15 cellular contexts compared by ENCODE assay signal in genomic region chr3:80889643-80890042, GRCh38.
A peak's percentile ranks its signal among the peaks of the same experiment; 100 is the strongest.
DNase-seq lines count a peak whose midpoint lies in the region; ATAC-seq and TF ChIP-seq lines count a peak whose summit lies in the region.
"Had no signal": no experiment of that assay in that cellular context is flagged by ENCODE, and none has a peak within 500 bp of the region (broad histone marks: within the 10 kb centered on the region; RNA-seq: fewer than 3 reads in every experiment).

No MANE protein-coding gene starts in this region.

- H3K4me3 ChIP-seq in BLaER1 treated with 17β-estradiol and CSF1 and Interleukin-3, amounts not matched to agents 10 nM and 100 nM, result no peak overlapping the region
- H3K4me3 ChIP-seq in body of pancreas, result no peak overlapping the region
- H3K4me3 ChIP-seq: GM12878, GM23338 had no signal

- intact Hi-C loops in body of pancreas (cut with DNase I), result no loop called here

- H3K4me2 ChIP-seq in BLaER1 treated with 17β-estradiol and CSF1 and Interleukin-3, amounts not matched to agents 10 nM and 100 nM, result peak overlapping the region in 6 of 11 experiments; percentile 2 to 37 (median 21); a peak in 7 of 22 replicates
- H3K4me2 ChIP-seq: GM23338 had no signal

- no peaks in the 10 kb centered on the region for H4K20me1 ChIP-seq in BLaER1 treated with 17β-estradiol and CSF1 and Interleukin-3, amounts not matched to agents 10 nM and 100 nM

- H3K36me3 ChIP-seq in BLaER1 treated with 17β-estradiol and CSF1 and Interleukin-3, amounts not matched to agents 10 nM and 100 nM, result no peaks in the 10 kb centered on the region
- no peaks in the 10 kb centered on the region for H3K36me3 ChIP-seq in body of pancreas (replicated peaks in 1 of 2; ENCODE audit: insufficient read depth in 1 of 2, low read depth in 2 of 2)

- H3K27ac ChIP-seq in BLaER1 treated with 17β-estradiol and CSF1 and Interleukin-3, amounts not matched to agents 10 nM and 100 nM, result no peak overlapping the region
- no peak overlapping the region for H3K27ac ChIP-seq in body of pancreas
- H3K27ac ChIP-seq: C4-2B had no signal

- peaks cover 0 to 8% (median 0%) of the 10 kb centered on the region in 11 experiments; a peak in 4 of 22 replicates for H3K9me3 ChIP-seq in BLaER1 treated with 17β-estradiol and CSF1 and Interleukin-3, amounts not matched to agents 10 nM and 100 nM (replicated peaks in 1 of 11)
- H3K9me3 ChIP-seq in body of pancreas, result no peaks in the 10 kb centered on the region

- peaks cover 0 to 18% (median 8%) of the 10 kb centered on the region in 10 experiments; a peak in 11 of 20 replicates for H3K4me1 ChIP-seq in BLaER1 treated with 17β-estradiol and CSF1 and Interleukin-3, amounts not matched to agents 10 nM and 100 nM
- no peaks in the 10 kb centered on the region for H3K4me1 ChIP-seq in body of pancreas

- DNase-seq in GM03348 (ENCODE audit: low spot score) (peak; percentile 5), RKO (ENCODE audit: low spot score) (peak; percentile 11), glomerular visceral epithelial cell (ENCODE audit: extremely low spot score) (peak; percentile 11), body of pancreas (no peak), medulla oblongata (ENCODE audit: extremely low spot score) (no peak)
- DNase-seq: ACHN; CD4-positive, alpha-beta memory T cell; DND-41; GF-D8; H7 had no signal

- no peaks in the 10 kb centered on the region for H3K27me3 ChIP-seq in BLaER1 treated with 17β-estradiol and CSF1 and Interleukin-3, amounts not matched to agents 10 nM and 100 nM
- H3K27me3 ChIP-seq in body of pancreas, result no peaks in the 10 kb centered on the region

- ATAC-seq in body of pancreas (no peak), HG02798 (IDR thresholded peaks at IDR 0.05; ENCODE audit: poor library complexity, unreplicated experiment) (no peak)
- ATAC-seq: GM12878, GM23338 had no signal

- 46 to 47% methylated on average over 4 of the region's 4 CpGs for WGBS in body of pancreas, 2 donors

- no peak for TF ChIP-seq POLR2A in body of pancreas (IDR thresholded peaks at IDR 0.05)

- H3K9ac ChIP-seq in BLaER1 treated with 17β-estradiol and CSF1 and Interleukin-3, amounts not matched to agents 10 nM and 100 nM, result no peak overlapping the region

- TF ChIP-seq CTCF in body of pancreas (IDR thresholded peaks at IDR 0.05), result no peak

Comparison
In these comparisons a context has a peak if more than half of its experiments do, and no peak if none do; other contexts are left out.
1. DNase-seq: peak in GM03348 (single experiment), RKO (single experiment) and glomerular visceral epithelial cell (single experiment); none in body of pancreas (0 of 4) and medulla oblongata (single experiment).